ENCODE assay signal across 9 cellular contexts in genomic region chr6:87968435-87969278, GRCh38.
DNase-seq lines count a peak whose midpoint lies in the region; ATAC-seq and TF ChIP-seq lines count a peak whose summit lies in the region.
"Had no signal": no experiment of that assay in that cellular context is flagged by ENCODE, and none has a peak within 500 bp of the region (broad histone marks: within the 10 kb centered on the region; RNA-seq: fewer than 3 reads in every experiment).

No MANE protein-coding gene starts in this region.

- TF ChIP-seq EP300 in SK-N-SH (IDR thresholded peaks at IDR 0.05; ENCODE audit: borderline replicate concordance in 1 of 2, low read depth in 1 of 2, low read length in 1 of 2) = no peak

- peak overlapping the region; percentile 68 for H3K4me2 ChIP-seq in SK-N-SH

- peaks cover 6% of the 10 kb centered on the region for H3K27me3 Mint-ChIP-seq in HFFc6 (ENCODE audit: insufficient read depth)

- H3K79me2 ChIP-seq in SK-N-SH (ENCODE audit: insufficient read depth) = no peaks in the 10 kb centered on the region

- H3K4me1 Mint-ChIP-seq in HFFc6 (ENCODE audit: low read depth) = no peaks in the 10 kb centered on the region

- no peaks in the 10 kb centered on the region for H3K9me3 ChIP-seq in SK-N-SH

- H3K4me3 Mint-ChIP-seq in HFFc6 = no peak overlapping the region
- H3K4me3 Mint-ChIP-seq: mesothelial cell of epicardium had no signal

- WGBS in SK-N-SH (ENCODE audit: low lambda C conversion rate) = 11% methylated on average over 26 of the region's 26 CpGs

- POLR2A ChIA-PET in SK-N-SH (lab: Yijun Ruan, JAX) = no interaction called here

- no peak for TF ChIP-seq RAD21 in SK-N-SH (IDR thresholded peaks at IDR 0.05; ENCODE audit: low read length)

- peak overlapping the region; percentile 45 to 59 for H3K4me3 ChIP-seq in SK-N-SH (ENCODE audit: low read depth in 2 of 2, low read length in 1 of 2)

- DNase-seq in GM03348 (ENCODE audit: low spot score) = peak; percentile 25
- DNase-seq in SK-N-SH = peak; percentile 30
- DNase-seq in foreskin melanocyte = peak; percentile 13
- peak; percentile 20 for DNase-seq in putamen (ENCODE audit: low spot score)
- no peak for DNase-seq in HFFc6
- no peak for DNase-seq in RKO (ENCODE audit: low spot score)
- DNase-seq in activated CD4-positive, alpha-beta T cell treated with anti-CD3 and anti-CD28 coated beads, Interleukin-2, amount 50 U/mL, for 1 hour = no peak

- no peaks in the 10 kb centered on the region for H3K9me3 Mint-ChIP-seq in HFFc6

- no peak overlapping the region for H3K27ac Mint-ChIP-seq in HFFc6
- H3K27ac Mint-ChIP-seq: mesothelial cell of epicardium had no signal

- TF ChIP-seq CTCF in SK-N-SH (IDR thresholded peaks at IDR 0.05) (no peak), HFFc6 (IDR thresholded peaks at IDR 0.05) (no peak)

- H4K20me1 ChIP-seq in SK-N-SH (ENCODE audit: insufficient read depth) = no peaks in the 10 kb centered on the region

- peak; percentile 86 for ATAC-seq in HG02759 (IDR thresholded peaks at IDR 0.05; ENCODE audit: unreplicated experiment)

- H3K4me1 ChIP-seq in SK-N-SH (ENCODE audit: control insufficient read depth in 1 of 2, insufficient read depth in 2 of 2, low read depth in 1 of 2, low read length in 1 of 2) = no peaks in the 10 kb centered on the region; a peak in 1 of 4 replicates

- H3K36me3 ChIP-seq in SK-N-SH (replicated peaks in 1 of 2; ENCODE audit: control insufficient read depth in 1 of 2, insufficient read depth in 2 of 2, low read length in 1 of 2) = no peaks in the 10 kb centered on the region

- no peaks in the 10 kb centered on the region for H3K36me3 Mint-ChIP-seq in HFFc6 (ENCODE audit: low read depth)
- H3K36me3 Mint-ChIP-seq: mesothelial cell of epicardium had no signal

- H3K27me3 ChIP-seq in SK-N-SH (ENCODE audit: insufficient read depth) = no peaks in the 10 kb centered on the region; the same call in 1 of the 2 replicates

- no peaks in the 10 kb centered on the region for H3K9me2 ChIP-seq in SK-N-SH

- H3F3A ChIP-seq in SK-N-SH (replicated peaks; ENCODE audit: insufficient read depth) = no peaks in the 10 kb centered on the region

- no peak overlapping the region for H3K9ac ChIP-seq in SK-N-SH

- H3K27ac ChIP-seq in SK-N-SH (ENCODE audit: low read depth in 2 of 2, low read length in 1 of 2) = no peak overlapping the region

- CTCF ChIA-PET in SK-N-SH (lab: Yijun Ruan, JAX) = interaction anchor here (0.9 to 1.0 kb wide), 2 partner anchors 11 to 136 kb away, joined by 3 read pairs; no protein-coding TSS in a partner anchor

- peak overlapping the region; percentile 54; the same call in 1 of the 2 replicates for H2AFZ ChIP-seq in SK-N-SH (ENCODE audit: low read depth)

TF ChIP-seq in SK-N-SH, 30 proteins besides CTCF, POLR2A, EP300 and RAD21:
- no peak for TF ChIP-seq YY1 (IDR thresholded peaks at IDR 0.05; ENCODE audit: low read depth)
- no peak for TF ChIP-seq JUND (IDR thresholded peaks at IDR 0.05)
- TF ChIP-seq FOSL2 (IDR thresholded peaks at IDR 0.05; ENCODE audit: borderline replicate concordance, low read depth) = no peak
- no peak for TF ChIP-seq TCF12 (IDR thresholded peaks at IDR 0.05)
- no peak for TF ChIP-seq RXRA (IDR thresholded peaks at IDR 0.05; ENCODE audit: borderline replicate concordance, low read depth)
- no peak for TF ChIP-seq RFX5 (IDR thresholded peaks at IDR 0.05; ENCODE audit: low read length)
- no peak for TF ChIP-seq RCOR1 (IDR thresholded peaks at IDR 0.05; ENCODE audit: low read length)
- TF ChIP-seq MEF2A (IDR thresholded peaks at IDR 0.05; ENCODE audit: borderline replicate concordance, low read depth) = no peak
- TF ChIP-seq GATA2 (CRISPR knock-in tag; IDR thresholded peaks at IDR 0.05) = no peak
- no peak for TF ChIP-seq NRF1 (IDR thresholded peaks at IDR 0.05; ENCODE audit: low read depth, low read length)
- no peak for TF ChIP-seq REST (IDR thresholded peaks at IDR 0.05; ENCODE audit: low read depth, low read length)
- TF ChIP-seq USF1 (IDR thresholded peaks at IDR 0.05; ENCODE audit: borderline replicate concordance, low read depth) = no peak
- TF ChIP-seq EZH2phosphoT487 (IDR thresholded peaks at IDR 0.05; ENCODE audit: borderline replicate concordance, low read depth) = no peak
- TF ChIP-seq NFIC (IDR thresholded peaks at IDR 0.05; ENCODE audit: borderline replicate concordance) = no peak
- TF ChIP-seq SIN3A (IDR thresholded peaks at IDR 0.05; ENCODE audit: borderline replicate concordance, low read depth, low read length) = no peak
- no peak for TF ChIP-seq MAX (IDR thresholded peaks at IDR 0.05; ENCODE audit: low read depth)
- no peak for TF ChIP-seq USF2 (IDR thresholded peaks at IDR 0.05; ENCODE audit: borderline replicate concordance, low read depth, low read length)

Comparison
In these comparisons a context has a peak if more than half of its experiments do, and no peak if none do; other contexts are left out.
1. DNase-seq: peak in GM03348 (single experiment), SK-N-SH (single experiment), foreskin melanocyte (single experiment) and putamen (single experiment); none in HFFc6 (single experiment), RKO (single experiment) and activated CD4-positive, alpha-beta T cell treated with anti-CD3 and anti-CD28 coated beads, Interleukin-2, amount 50 U/mL, for 1 hour (single experiment).